Comparison of ENCODE assay signal across 8 cellular contexts in the genomic region with DNA sequence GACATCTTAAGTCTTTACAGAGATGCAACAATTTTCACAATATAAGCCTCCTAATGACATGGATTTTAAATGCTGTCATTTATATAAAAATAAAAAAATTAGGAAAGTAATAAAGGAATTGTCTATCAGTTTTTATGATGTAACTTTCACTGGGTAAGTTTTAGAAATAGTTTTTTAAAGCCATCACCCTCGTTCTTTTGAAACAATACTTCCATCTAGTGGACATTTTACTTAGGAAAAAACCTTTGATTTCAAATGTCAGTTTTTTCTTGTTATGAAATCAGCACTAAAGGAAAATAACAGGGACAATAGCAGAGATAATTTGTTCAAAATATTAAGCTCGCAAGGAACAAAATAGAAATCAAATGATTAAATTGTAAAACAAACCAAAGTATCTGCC. TPM values are rescaled to one million over a fixed set of nuclear protein-coding genes. Genes with fewer than 3 reads are reported as not detected.
DNase-seq lines count a peak whose midpoint lies in the region; ATAC-seq and TF ChIP-seq lines count a peak whose summit lies in the region.

No MANE protein-coding gene starts in this region.

- no peak overlapping the region for H2BK15ac ChIP-seq in mesenchymal stem cell (ENCODE audit: low read depth, poor library complexity, severe bottlenecking)

- H3K9me3 ChIP-seq in DND-41 (ENCODE audit: insufficient read depth, low read length, severe bottlenecking), result no peaks in the 10 kb centered on the region
- no peaks in the 10 kb centered on the region for H3K9me3 ChIP-seq in mesenchymal stem cell (ENCODE audit: control insufficient read depth, low read length)

- H3K18ac ChIP-seq in mesenchymal stem cell (ENCODE audit: low read depth in 1 of 2, low read length in 2 of 2), result no peak overlapping the region

- H3K4me2 ChIP-seq in DND-41 (ENCODE audit: insufficient read depth, low read length) (no peak overlapping the region), mesenchymal stem cell (ENCODE audit: low read length, poor library complexity, severe bottlenecking) (no peak overlapping the region)

- no peak overlapping the region for H3K4me3 ChIP-seq in DND-41 (ENCODE audit: low read depth in 1 of 2, low read length in 2 of 2)
- no peak overlapping the region for H3K4me3 ChIP-seq in brain microvascular endothelial cell (ENCODE audit: low read depth, low read length)
- no peak overlapping the region for H3K4me3 ChIP-seq in mesenchymal stem cell (ENCODE audit: insufficient read depth in 1 of 2, low read depth in 1 of 2, low read length in 2 of 2)

- no peaks in the 10 kb centered on the region for H4K20me1 ChIP-seq in DND-41 (ENCODE audit: insufficient read depth, low read length)

- no peaks in the 10 kb centered on the region for H3K79me1 ChIP-seq in mesenchymal stem cell (replicated peaks; ENCODE audit: low read length, poor library complexity, severe bottlenecking)

- no peak overlapping the region for H3K4ac ChIP-seq in mesenchymal stem cell (ENCODE audit: low read depth in 1 of 2, low read length in 2 of 2)

- in situ Hi-C loops in brain microvascular endothelial cell (cut with HindIII; ENCODE audit: low pct_ligation_motif_present, low sequenced_read_pairs), result no loop called here

- H4K8ac ChIP-seq in mesenchymal stem cell (ENCODE audit: low read length), result no peak overlapping the region

- no peaks in the 10 kb centered on the region for H3K36me3 ChIP-seq in DND-41 (ENCODE audit: insufficient read depth, low read length)
- H3K36me3 ChIP-seq in brain microvascular endothelial cell (replicated peaks), result no peaks in the 10 kb centered on the region
- no peaks in the 10 kb centered on the region for H3K36me3 ChIP-seq in mesenchymal stem cell (ENCODE audit: control insufficient read depth in 1 of 2, insufficient read depth in 2 of 2, low read depth in 1 of 2, low read length in 2 of 2)

- no peak overlapping the region for H4K91ac ChIP-seq in mesenchymal stem cell (ENCODE audit: low read length)

- no peak overlapping the region for H2AK5ac ChIP-seq in mesenchymal stem cell (ENCODE audit: low read length, severe bottlenecking)

- no peak for ATAC-seq in DND-41 (ENCODE audit: insufficient read depth, low read depth)

- DNase-seq in DND-41 (no peak), NAMALWA (ENCODE audit: low spot score) (peak; percentile 39), brain microvascular endothelial cell (no peak), mesenchymal stem cell (peak; percentile 47), putamen (ENCODE audit: low spot score) (no peak)
- no peak for DNase-seq in stimulated activated CD4-positive, alpha-beta T cell treated with anti-CD3 and anti-CD28 coated beads, Interleukin-4, amount 100 ng/mL, for 24 hours
- DNase-seq in stimulated activated naive CD4-positive, alpha-beta T cell treated with Interleukin-2 at 50 U/mL for 16 hours (lab: John Stamatoyannopoulos, UW), result no peak
- no peak for DNase-seq in activated CD4-positive, alpha-beta T cell treated with anti-CD3 and anti-CD28 coated beads for 1 hour

- H3K9ac ChIP-seq in DND-41 (ENCODE audit: low read depth, low read length), result no peak overlapping the region
- H3K9ac ChIP-seq in mesenchymal stem cell (ENCODE audit: low read length), result peak overlapping the region; percentile 44

- TF ChIP-seq CTCF in DND-41 (IDR thresholded peaks at IDR 0.05; ENCODE audit: borderline replicate concordance, extremely low read depth, low read length, poor library complexity, severe bottlenecking), result peak; percentile 61
- peak; percentile 12 for TF ChIP-seq CTCF in brain microvascular endothelial cell (IDR thresholded peaks at IDR 0.05; ENCODE audit: low read depth, low read length, missing control alignments)

- no peak overlapping the region for H2AFZ ChIP-seq in DND-41 (ENCODE audit: low read depth, low read length)
- no peak overlapping the region for H2AFZ ChIP-seq in mesenchymal stem cell (ENCODE audit: low read depth, low read length)

- H2BK12ac ChIP-seq in mesenchymal stem cell (ENCODE audit: low read length in 2 of 2), result no peak overlapping the region

- H3K14ac ChIP-seq in mesenchymal stem cell (ENCODE audit: low read length in 2 of 2), result no peak overlapping the region

- H3K23ac ChIP-seq in mesenchymal stem cell (ENCODE audit: low read length in 2 of 2), result no peak overlapping the region

- H3K4me1 ChIP-seq in DND-41 (ENCODE audit: insufficient read depth, low read length) (no peaks in the 10 kb centered on the region), mesenchymal stem cell (ENCODE audit: control insufficient read depth, insufficient read depth, low read depth, low read length) (no peaks in the 10 kb centered on the region)

- H3K27me3 ChIP-seq in DND-41 (ENCODE audit: insufficient read depth, low read length, poor library complexity), result no peaks in the 10 kb centered on the region
- H3K27me3 ChIP-seq in brain microvascular endothelial cell (replicated peaks), result no peaks in the 10 kb centered on the region
- no peaks in the 10 kb centered on the region for H3K27me3 ChIP-seq in mesenchymal stem cell (ENCODE audit: control insufficient read depth in 1 of 2, insufficient read depth in 1 of 2, low read length in 2 of 2)

- WGBS in mesenchymal stem cell, result no CpG with 5 or more reads among the region's 2 CpGs

- no peak overlapping the region for H3K27ac ChIP-seq in DND-41 (ENCODE audit: low read length)
- H3K27ac ChIP-seq in brain microvascular endothelial cell, result no peak overlapping the region
- H3K27ac ChIP-seq in mesenchymal stem cell (ENCODE audit: low read length, poor library complexity, severe bottlenecking), result no peak overlapping the region

- H3K79me2 ChIP-seq in DND-41 (ENCODE audit: insufficient read depth, low read length), result no peaks in the 10 kb centered on the region

- no peak overlapping the region for H2BK5ac ChIP-seq in mesenchymal stem cell (ENCODE audit: low read depth, low read length, poor library complexity, severe bottlenecking)

- no peak overlapping the region for H2BK120ac ChIP-seq in mesenchymal stem cell (ENCODE audit: low read depth, low read length)

RNA-seq across cellular contexts. Expression of a gene that starts 24.3 kb away (rescaled TPM):
- polyA plus RNA-seq in mesenchymal stem cell (2013, experiment 1 of 2), result 0.12 TPM
- 0.14 TPM for polyA plus RNA-seq in mesenchymal stem cell (2013, experiment 2 of 2)

Comparison
In these comparisons a context has a peak if more than half of its experiments do, and no peak if none do; other contexts are left out.
1. DNase-seq: peak in NAMALWA (single experiment) and mesenchymal stem cell (single experiment); none in DND-41 (single experiment), brain microvascular endothelial cell (single experiment), stimulated activated CD4-positive, alpha-beta T cell treated with anti-CD3 and anti-CD28 coated beads, Interleukin-4, amount 100 ng/mL, for 24 hours (single experiment), putamen (single experiment), stimulated activated naive CD4-positive, alpha-beta T cell treated with Interleukin-2 at 50 U/mL for 16 hours (single experiment) and activated CD4-positive, alpha-beta T cell treated with anti-CD3 and anti-CD28 coated beads for 1 hour (single experiment).